8 cellular contexts compared by ENCODE assay signal in the genomic region with DNA sequence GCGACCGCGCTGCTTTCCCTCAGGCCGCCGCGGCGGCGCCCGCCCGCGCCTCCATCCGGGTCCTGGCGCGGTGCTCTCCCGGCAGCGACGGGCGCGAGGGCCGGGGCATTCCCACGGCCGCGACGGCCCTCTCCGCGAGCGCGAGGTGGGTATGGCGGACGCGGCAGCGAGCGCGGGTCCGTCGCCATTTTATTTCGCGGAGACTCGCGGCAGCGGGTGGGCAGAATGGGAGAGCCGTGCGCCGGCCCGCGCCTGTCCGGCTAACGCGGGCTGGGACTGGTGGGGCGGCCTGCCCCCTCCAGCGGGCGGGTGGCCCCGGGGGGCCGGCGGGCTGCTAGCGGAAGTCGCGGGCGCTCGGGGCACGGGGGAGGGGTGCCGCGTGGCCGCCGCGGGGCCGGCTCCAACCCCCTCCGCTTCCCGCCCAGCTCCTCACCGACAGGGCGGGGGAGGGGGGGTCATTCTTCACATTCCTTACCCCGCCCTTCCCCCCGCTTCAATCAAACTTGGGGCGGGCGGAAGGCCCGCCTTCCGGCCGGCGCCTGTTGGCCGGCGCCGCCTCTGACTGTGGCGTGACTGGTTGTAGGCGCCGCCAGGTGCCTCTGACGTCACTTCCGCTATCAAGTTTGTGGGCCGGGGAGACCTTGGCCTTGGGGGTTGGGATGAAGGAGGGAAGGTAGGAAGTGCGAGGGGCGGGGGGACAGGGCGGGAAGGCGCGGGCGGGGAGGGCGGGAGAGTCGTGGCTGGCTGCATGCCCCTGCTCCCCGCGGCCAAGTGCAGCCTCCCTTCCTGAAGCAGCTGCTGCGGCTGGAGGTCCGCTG.
DNase-seq lines count a peak whose midpoint lies in the region; ATAC-seq and TF ChIP-seq lines count a peak whose summit lies in the region.

No MANE protein-coding gene starts in this region.

- peak overlapping the region; percentile 83 for H3K27ac Mint-ChIP-seq in activated naive CD4-positive, alpha-beta T cell treated with anti-CD3 and anti-CD28 coated beads, Interleukin-2, amount 50 U/mL, for 24 hours

- no peak for TF ChIP-seq CTCF in NB4 (IDR thresholded peaks at IDR 0.05; ENCODE audit: low read depth, low read length)

- peak overlapping the region; percentile 82 for H3K4me3 ChIP-seq in GM08714 (ENCODE audit: low read length)
- H3K4me3 ChIP-seq in NB4 (ENCODE audit: low read depth, low read length): peak overlapping the region; percentile 97

- no peaks in the 10 kb centered on the region for H3K36me3 Mint-ChIP-seq in activated naive CD4-positive, alpha-beta T cell treated with anti-CD3 and anti-CD28 coated beads, Interleukin-2, amount 50 U/mL, for 24 hours

- peak; percentile 53 for TF ChIP-seq POLR2A in NB4 (IDR thresholded peaks at IDR 0.05; ENCODE audit: extremely low read depth, insufficient read length)

- H3K27ac ChIP-seq in temporal lobe (ENCODE audit: low read depth, low read length): peak overlapping the region; percentile 93

- H3K27me3 Mint-ChIP-seq in activated naive CD4-positive, alpha-beta T cell treated with anti-CD3 and anti-CD28 coated beads, Interleukin-2, amount 50 U/mL, for 24 hours: no peaks in the 10 kb centered on the region

- DNase-seq in NB4 (ENCODE audit: low read depth): peak; percentile 99
- peak; percentile 98 for DNase-seq in SK-N-DZ (ENCODE audit: low spot score)
- DNase-seq in glomerular endothelial cell (ENCODE audit: extremely low read depth, low read depth, low spot score): peak; percentile 87
- DNase-seq in occipital lobe (lab: John Stamatoyannopoulos, UW): peak; percentile 96

- peak; percentile 55 for ATAC-seq in HG02571 (IDR thresholded peaks at IDR 0.05; ENCODE audit: unreplicated experiment)

- peak overlapping the region; percentile 96 for H3K4me3 Mint-ChIP-seq in activated naive CD4-positive, alpha-beta T cell treated with anti-CD3 and anti-CD28 coated beads, Interleukin-2, amount 50 U/mL, for 24 hours

- no peaks in the 10 kb centered on the region for H3K9me3 Mint-ChIP-seq in activated naive CD4-positive, alpha-beta T cell treated with anti-CD3 and anti-CD28 coated beads, Interleukin-2, amount 50 U/mL, for 24 hours

- peaks cover 53% of the 10 kb centered on the region for H3K4me1 Mint-ChIP-seq in activated naive CD4-positive, alpha-beta T cell treated with anti-CD3 and anti-CD28 coated beads, Interleukin-2, amount 50 U/mL, for 24 hours

Comparison
In these comparisons a context has a peak if more than half of its experiments do, and no peak if none do; other contexts are left out.
1. Peak in every context shown above with its lines: DNase-seq, ATAC-seq, H3K4me3 ChIP-seq and H3K27ac ChIP-seq.